In genomic region chr9:88651682-88652633, GRCh38 we compare ENCODE assay signal across 11 cellular contexts.
DNase-seq lines count a peak whose midpoint lies in the region; ATAC-seq, FAIRE-seq and TF ChIP-seq lines count a peak whose summit lies in the region.
"Had no signal": no experiment of that assay in that cellular context is flagged by ENCODE, and none has a peak within 500 bp of the region (broad histone marks: within the 10 kb centered on the region; RNA-seq: fewer than 3 reads in every experiment).

No MANE protein-coding gene starts in this region.

- H3K27me3 ChIP-seq in liver (ENCODE audit: control insufficient read depth in 4 of 4, insufficient read depth in 4 of 4, low read length in 3 of 4) (peaks cover 0 to 3% (median 0%) of the 10 kb centered on the region in 4 donors), HepG2 (ENCODE audit: control insufficient read depth in 1 of 2, insufficient read depth in 2 of 2, low read length in 2 of 2) (0 out of 5 replicates have a peak, but pooled peaks cover 0 to 3% of the 10 kb centered on the region in 2 experiments)
- H3K27me3 ChIP-seq: BLaER1 had no signal

- ATAC-seq in HepG2, result no peak
- ATAC-seq in GM19455 (IDR thresholded peaks at IDR 0.05; ENCODE audit: unreplicated experiment), result no peak
- no peak for ATAC-seq in natural killer cell
- no peak for ATAC-seq in HG03378 (IDR thresholded peaks at IDR 0.05; ENCODE audit: unreplicated experiment)

- H3K27ac ChIP-seq in liver (ENCODE audit: low read depth in 1 of 2, low read length in 2 of 2) (peak overlapping the region; percentile 18 to 41), HepG2 (ENCODE audit: extremely low read length, insufficient read depth, low read length) (no peak overlapping the region)
- H3K27ac ChIP-seq: BLaER1 had no signal

- FAIRE-seq in HepG2 (lab: Jason Lieb, UNC), result no peak

- no peak for TF ChIP-seq EP300 in HepG2 (IDR thresholded peaks at IDR 0.05; ENCODE audit: low read depth in 2 of 2, low read length in 2 of 2)
- TF ChIP-seq EP300 in HepG2 (CRISPR knock-in tag; IDR thresholded peaks at IDR 0.05; ENCODE audit: borderline replicate concordance), result no peak

- H3K9ac ChIP-seq in liver (ENCODE audit: low read depth in 1 of 2, low read length in 2 of 2) (no peak overlapping the region), HepG2 (ENCODE audit: insufficient read depth, low read depth, low read length) (no peak overlapping the region)
- H3K9ac ChIP-seq: BLaER1 had no signal

- no peak overlapping the region for H2AFZ ChIP-seq in HepG2 (ENCODE audit: low read length)

- no peaks in the 10 kb centered on the region for H3K36me3 ChIP-seq in liver (ENCODE audit: control insufficient read depth in 4 of 4, insufficient read depth in 3 of 4, low read depth in 1 of 4, low read length in 3 of 4)
- H3K36me3 ChIP-seq in HepG2 (replicated peaks in 1 of 2; ENCODE audit: control insufficient read depth in 1 of 2, insufficient read depth in 2 of 2, low read length in 2 of 2), result no peaks in the 10 kb centered on the region
- H3K36me3 ChIP-seq: BLaER1 had no signal

- H3K9me3 ChIP-seq in liver (ENCODE audit: control insufficient read depth in 4 of 4, low read length in 3 of 4), result no peaks in the 10 kb centered on the region
- no peaks in the 10 kb centered on the region for H3K9me3 ChIP-seq in HepG2 (ENCODE audit: low read length)

- no peaks in the 10 kb centered on the region for H3K79me2 ChIP-seq in HepG2 (ENCODE audit: insufficient read depth, low read length)

- no peak overlapping the region for H3K27ac Mint-ChIP-seq in natural killer cell
- H3K27ac Mint-ChIP-seq: activated naive CD8-positive, alpha-beta T cell had no signal

- TF ChIP-seq CTCF in liver (IDR thresholded peaks at IDR 0.05; ENCODE audit: low read depth, low read length, missing input control) (no peak), HepG2 (CRISPR knock-in tag; IDR thresholded peaks at IDR 0.05) (no peak), epithelial cell of proximal tubule (conservative IDR thresholded peaks at IDR 0.05; ENCODE audit: low read depth, low read length) (peak; percentile 36), natural killer cell (IDR thresholded peaks at IDR 0.05) (no peak)

- H3K36me3 Mint-ChIP-seq in natural killer cell, result no peaks in the 10 kb centered on the region
- H3K36me3 Mint-ChIP-seq: activated naive CD8-positive, alpha-beta T cell had no signal

- CTCF ChIA-PET in HepG2 (lab: Yijun Ruan, JAX; ENCODE audit: low intra/inter-chr PET ratio, low total read pairs), result no interaction called here

- no peak overlapping the region for H3K4me2 ChIP-seq in HepG2 (ENCODE audit: low read depth, low read length)
- H3K4me2 ChIP-seq: BLaER1 had no signal

- no peak overlapping the region for H3K4me3 ChIP-seq in liver (ENCODE audit: low read depth in 1 of 3, low read length in 3 of 3)
- H3K4me3 ChIP-seq in HepG2 (replicated peaks in 1 of 3; ENCODE audit: insufficient read depth in 1 of 3, low read depth in 2 of 3, low read length in 3 of 3), result no peak overlapping the region
- H3K4me3 ChIP-seq in epithelial cell of proximal tubule (ENCODE audit: low read depth, low read length), result no peak overlapping the region
- H3K4me3 ChIP-seq: BLaER1 had no signal

- peaks cover 0 to 39% of the 10 kb centered on the region in 2 donors for H3K27me3 Mint-ChIP-seq in natural killer cell (ENCODE audit: low read depth in 2 of 2)

- WGBS in liver, result 74% methylated on average over 10 of the region's 10 CpGs
- WGBS in HepG2 (ENCODE audit: low lambda C conversion rate), result 29% methylated on average over 10 of the region's 10 CpGs

- in situ Hi-C loops in HepG2 (cut with HindIII; ENCODE audit: extremely low pct_ligation_motif_present, low pct_unique_long_range_greater_than_20kb), result no loop called here

- DNase-seq in HepG2 (ENCODE audit: low spot score) (no peak), epithelial cell of proximal tubule (ENCODE audit: low read depth) (peak; percentile 76), middle frontal gyrus (ENCODE audit: extremely low spot score, low spot score) (peak; percentile 49), natural killer cell (no peak), SKM-1 treated with dmso at 0.1 percent for 144 hours (lab: John Stamatoyannopoulos, UW; ENCODE audit: unreplicated experiment) (no peak)
- DNase-seq: NCI-H774 had no signal

- no peaks in the 10 kb centered on the region for H4K20me1 ChIP-seq in HepG2 (ENCODE audit: insufficient read depth, low read length)
- H4K20me1 ChIP-seq: BLaER1 had no signal

- no TSS peak for BruUV-seq in HepG2 (replicated peaks; lab: Mats Ljungman, UMichigan)

- H3K4me1 ChIP-seq in liver (ENCODE audit: control insufficient read depth in 4 of 4, insufficient read depth in 4 of 4, low read length in 3 of 4) (no peaks in the 10 kb centered on the region), HepG2 (ENCODE audit: insufficient read depth, low read length) (no peaks in the 10 kb centered on the region)
- H3K4me1 ChIP-seq: BLaER1 had no signal

- POLR2A ChIA-PET in HepG2 (lab: Yijun Ruan, JAX), result no interaction called here

- intact Hi-C loops in HepG2 (cut with micrococcal nuclease; ENCODE audit: unreplicated experiment) (loop anchor here (1.0 kb wide), 1 partner anchor 161 kb away; no protein-coding TSS in a partner anchor), natural killer cell (cut with micrococcal nuclease) (no loop called here)

- no peaks in the 10 kb centered on the region for H3K4me1 Mint-ChIP-seq in natural killer cell

- H3K4me3 Mint-ChIP-seq in natural killer cell, result no peak overlapping the region
- H3K4me3 Mint-ChIP-seq: activated naive CD8-positive, alpha-beta T cell had no signal

- no peaks in the 10 kb centered on the region for H3K9me3 Mint-ChIP-seq in natural killer cell

- no peak for TF ChIP-seq POLR2A in HepG2 (IDR thresholded peaks at IDR 0.05; ENCODE audit: insufficient read depth in 1 of 2, low read depth in 2 of 2, low read length in 2 of 2)

- TF ChIP-seq RAD21 in liver (IDR thresholded peaks at IDR 0.05) (peak in 1 of 2 donors; percentile 30), HepG2 (CRISPR knock-in tag; IDR thresholded peaks at IDR 0.05) (no peak)

TF ChIP-seq in liver, 16 proteins besides CTCF, POLR2A, EP300 and RAD21:
- TF ChIP-seq FOXA2 (IDR thresholded peaks at IDR 0.05) (no peak), GABPA (IDR thresholded peaks at IDR 0.05 in 1 of 2, conservative IDR thresholded peaks at IDR 0.05 in 1 of 2) (no peak), NR2F2 (IDR thresholded peaks at IDR 0.05) (no peak), ATF3 (IDR thresholded peaks at IDR 0.05) (no peak), SP1 (IDR thresholded peaks at IDR 0.05) (no peak)

TF ChIP-seq in HepG2, 621 proteins besides CTCF, POLR2A, EP300 and RAD21 (continues in another document):
- TF ChIP-seq MLX (CRISPR knock-in tag; IDR thresholded peaks at IDR 0.05), result no peak
- TF ChIP-seq ZNF562 (CRISPR knock-in tag; IDR thresholded peaks at IDR 0.05; ENCODE audit: borderline replicate concordance), result no peak
- no peak for TF ChIP-seq ZNF556 (CRISPR knock-in tag; IDR thresholded peaks at IDR 0.05; ENCODE audit: borderline replicate concordance)
- no peak for TF ChIP-seq ZNF740 (CRISPR knock-in tag; IDR thresholded peaks at IDR 0.05)

Comparison
In these comparisons a context has a peak if more than half of its experiments do, and no peak if none do; other contexts are left out.
1. DNase-seq: peak in epithelial cell of proximal tubule (single experiment) and middle frontal gyrus (single experiment); none in HepG2 (single experiment), natural killer cell (single experiment) and SKM-1 treated with dmso at 0.1 percent for 144 hours (single experiment).